Comparison of ENCODE assay signal across 1 cellular context in the genomic region with DNA sequence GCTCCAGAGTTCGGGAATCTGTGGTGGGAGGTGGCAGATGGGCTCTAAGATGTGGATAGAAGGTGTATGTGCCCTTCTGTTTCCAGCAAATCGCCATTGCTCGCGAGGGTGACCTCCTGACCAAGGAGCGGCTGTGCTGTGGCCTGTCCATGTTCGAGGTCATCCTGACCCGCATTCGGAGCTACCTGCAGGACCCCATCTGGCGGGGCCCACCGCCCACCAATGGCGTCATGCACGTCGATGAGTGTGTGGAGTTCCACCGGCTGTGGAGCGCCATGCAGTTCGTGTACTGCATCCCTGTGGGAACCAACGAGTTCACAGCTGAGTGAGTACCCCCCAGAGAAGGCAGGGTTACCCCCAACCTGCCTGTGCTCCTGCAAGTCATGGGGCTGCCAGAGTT.
TF ChIP-seq lines count a peak whose summit lies in the region.

No MANE protein-coding gene starts in this region.

TF ChIP-seq in IMR-90, 13 proteins besides CTCF, POLR2A, EP300 and RAD21:
- TF ChIP-seq MAZ (IDR thresholded peaks at IDR 0.05; ENCODE audit: borderline replicate concordance, low read depth, low read length) (no peak), NFE2L2 (IDR thresholded peaks at IDR 0.05; ENCODE audit: low read depth, low read length) (no peak), RCOR1 (IDR thresholded peaks at IDR 0.05; ENCODE audit: insufficient replicate concordance, low read length) (no peak), FOS (IDR thresholded peaks at IDR 0.05; ENCODE audit: low read depth, low read length) (no peak), SMC3 (IDR thresholded peaks at IDR 0.05; ENCODE audit: low read depth, low read length) (no peak), BHLHE40 (IDR thresholded peaks at IDR 0.05; ENCODE audit: low read depth, low read length) (no peak), MXI1 (IDR thresholded peaks at IDR 0.05; ENCODE audit: borderline replicate concordance, low read depth, low read length) (no peak), CHD1 (IDR thresholded peaks at IDR 0.05; ENCODE audit: low read depth, low read length) (no peak), RFX5 (IDR thresholded peaks at IDR 0.05; ENCODE audit: low read depth, low read length) (no peak), MAFK (IDR thresholded peaks at IDR 0.05; ENCODE audit: low read depth, low read length) (no peak), CEBPB (IDR thresholded peaks at IDR 0.05; ENCODE audit: low read depth, low read length) (no peak)
- TF ChIP-seq, protein P1, sequence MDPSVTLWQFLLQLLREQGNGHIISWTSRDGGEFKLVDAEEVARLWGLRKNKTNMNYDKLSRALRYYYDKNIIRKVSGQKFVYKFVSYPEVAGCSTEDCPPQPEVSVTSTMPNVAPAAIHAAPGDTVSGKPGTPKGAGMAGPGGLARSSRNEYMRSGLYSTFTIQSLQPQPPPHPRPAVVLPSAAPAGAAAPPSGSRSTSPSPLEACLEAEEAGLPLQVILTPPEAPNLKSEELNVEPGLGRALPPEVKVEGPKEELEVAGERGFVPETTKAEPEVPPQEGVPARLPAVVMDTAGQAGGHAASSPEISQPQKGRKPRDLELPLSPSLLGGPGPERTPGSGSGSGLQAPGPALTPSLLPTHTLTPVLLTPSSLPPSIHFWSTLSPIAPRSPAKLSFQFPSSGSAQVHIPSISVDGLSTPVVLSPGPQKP (IDR thresholded peaks at IDR 0.05; ENCODE audit: borderline replicate concordance, low read depth, low read length), result no peak
- TF ChIP-seq, protein P2, sequence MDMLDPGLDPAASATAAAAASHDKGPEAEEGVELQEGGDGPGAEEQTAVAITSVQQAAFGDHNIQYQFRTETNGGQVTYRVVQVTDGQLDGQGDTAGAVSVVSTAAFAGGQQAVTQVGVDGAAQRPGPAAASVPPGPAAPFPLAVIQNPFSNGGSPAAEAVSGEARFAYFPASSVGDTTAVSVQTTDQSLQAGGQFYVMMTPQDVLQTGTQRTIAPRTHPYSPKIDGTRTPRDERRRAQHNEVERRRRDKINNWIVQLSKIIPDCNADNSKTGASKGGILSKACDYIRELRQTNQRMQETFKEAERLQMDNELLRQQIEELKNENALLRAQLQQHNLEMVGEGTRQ (IDR thresholded peaks at IDR 0.05; ENCODE audit: low read depth, low read length), result no peak
